In the genomic region with DNA sequence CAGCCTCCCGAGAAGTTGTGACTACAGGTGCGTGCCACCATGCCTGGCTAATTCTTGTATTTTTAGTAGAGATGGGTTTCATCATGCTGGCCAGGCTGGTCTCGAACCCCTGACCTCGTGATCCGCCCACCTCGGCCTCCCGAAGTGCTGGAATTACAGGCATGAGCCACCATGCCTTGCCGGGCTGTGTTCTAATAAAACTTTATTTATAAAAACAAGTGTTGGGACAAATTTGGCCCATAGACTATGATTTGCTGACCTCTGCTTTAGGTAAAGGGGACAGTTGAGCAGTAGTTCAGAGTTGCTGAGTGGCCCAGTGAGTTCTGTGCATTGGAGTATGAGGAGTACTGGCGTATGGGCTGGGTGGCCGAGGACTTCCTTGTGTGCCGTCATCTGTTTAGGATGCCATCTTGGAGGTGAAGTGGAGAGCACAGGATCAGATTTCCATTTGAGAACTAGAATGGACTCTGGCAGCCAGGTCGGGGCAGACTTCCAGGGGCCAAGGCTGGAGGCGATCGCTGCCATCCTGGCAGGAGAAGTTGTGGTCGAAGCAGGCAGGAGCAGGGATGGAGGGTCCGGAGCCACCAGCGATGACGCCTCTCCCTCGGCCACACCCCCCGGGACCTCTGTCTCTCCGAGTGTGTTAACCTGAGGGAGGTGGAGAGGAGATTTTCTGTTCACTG, we compare ENCODE assay signal across 2 cellular contexts.
A peak's percentile ranks its signal among the peaks of the same experiment; 100 is the strongest.
TF ChIP-seq lines count a peak whose summit lies in the region.

No MANE protein-coding gene starts in this region.

TF ChIP-seq in HepG2, 621 proteins besides CTCF, POLR2A, EP300 and RAD21:
- TF ChIP-seq ZFP36L2 (CRISPR knock-in tag; IDR thresholded peaks at IDR 0.05) (no peak), ZNF572 (CRISPR knock-in tag; IDR thresholded peaks at IDR 0.05) (no peak), ZNF782 (CRISPR knock-in tag; IDR thresholded peaks at IDR 0.05; ENCODE audit: borderline replicate concordance) (no peak), SMAD3 (CRISPR knock-in tag; IDR thresholded peaks at IDR 0.05) (no peak), HES4 (CRISPR knock-in tag; IDR thresholded peaks at IDR 0.05; ENCODE audit: borderline replicate concordance) (no peak), SSRP1 (CRISPR knock-in tag; IDR thresholded peaks at IDR 0.05) (no peak)
- TF ChIP-seq, protein P1, sequence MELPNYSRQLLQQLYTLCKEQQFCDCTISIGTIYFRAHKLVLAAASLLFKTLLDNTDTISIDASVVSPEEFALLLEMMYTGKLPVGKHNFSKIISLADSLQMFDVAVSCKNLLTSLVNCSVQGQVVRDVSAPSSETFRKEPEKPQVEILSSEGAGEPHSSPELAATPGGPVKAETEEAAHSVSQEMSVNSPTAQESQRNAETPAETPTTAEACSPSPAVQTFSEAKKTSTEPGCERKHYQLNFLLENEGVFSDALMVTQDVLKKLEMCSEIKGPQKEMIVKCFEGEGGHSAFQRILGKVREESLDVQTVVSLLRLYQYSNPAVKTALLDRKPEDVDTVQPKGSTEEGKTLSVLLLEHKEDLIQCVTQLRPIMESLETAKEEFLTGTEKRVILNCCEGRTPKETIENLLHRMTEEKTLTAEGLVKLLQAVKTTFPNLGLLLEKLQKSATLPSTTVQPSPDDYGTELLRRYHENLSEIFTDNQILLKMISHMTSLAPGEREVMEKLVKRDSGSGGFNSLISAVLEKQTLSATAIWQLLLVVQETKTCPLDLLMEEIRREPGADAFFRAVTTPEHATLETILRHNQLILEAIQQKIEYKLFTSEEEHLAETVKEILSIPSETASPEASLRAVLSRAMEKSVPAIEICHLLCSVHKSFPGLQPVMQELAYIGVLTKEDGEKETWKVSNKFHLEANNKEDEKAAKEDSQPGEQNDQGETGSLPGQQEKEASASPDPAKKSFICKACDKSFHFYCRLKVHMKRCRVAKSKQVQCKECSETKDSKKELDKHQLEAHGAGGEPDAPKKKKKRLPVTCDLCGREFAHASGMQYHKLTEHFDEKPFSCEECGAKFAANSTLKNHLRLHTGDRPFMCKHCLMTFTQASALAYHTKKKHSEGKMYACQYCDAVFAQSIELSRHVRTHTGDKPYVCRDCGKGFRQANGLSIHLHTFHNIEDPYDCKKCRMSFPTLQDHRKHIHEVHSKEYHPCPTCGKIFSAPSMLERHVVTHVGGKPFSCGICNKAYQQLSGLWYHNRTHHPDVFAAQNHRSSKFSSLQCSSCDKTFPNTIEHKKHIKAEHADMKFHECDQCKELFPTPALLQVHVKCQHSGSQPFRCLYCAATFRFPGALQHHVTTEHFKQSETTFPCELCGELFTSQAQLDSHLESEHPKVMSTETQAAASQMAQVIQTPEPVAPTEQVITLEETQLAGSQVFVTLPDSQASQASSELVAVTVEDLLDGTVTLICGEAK (IDR thresholded peaks at IDR 0.05) = peak; percentile 21; the same call in 1 of the 2 replicates
- TF ChIP-seq, protein P1 (CRISPR knock-in tag; IDR thresholded peaks at IDR 0.05) = peak; percentile 97

TF ChIP-seq in K562, 482 proteins besides CTCF, POLR2A, EP300 and RAD21:
- TF ChIP-seq MCM5 (IDR thresholded peaks at IDR 0.05; ENCODE audit: low read depth) (no peak), CEBPG (CRISPR knock-in tag; IDR thresholded peaks at IDR 0.05) (no peak), CEBPG (tag; conservative IDR thresholded peaks at IDR 0.05 in 1 of 2, IDR thresholded peaks at IDR 0.05 in 1 of 2) (peak in 1 of 2 experiments; percentile 24; a peak in 1 of 4 replicates)
- TF ChIP-seq, protein P1 (IDR thresholded peaks at IDR 0.05) = peak; percentile 96
- TF ChIP-seq, protein P1 (CRISPR knock-in tag; IDR thresholded peaks at IDR 0.05) = peak; percentile 89
